Comparison of ENCODE assay signal across 1 cellular context in genomic region chr9:18981471-18982245, GRCh38.
TF ChIP-seq lines count a peak whose summit lies in the region.

No MANE protein-coding gene starts in this region.

TF ChIP-seq in GM23338, 12 proteins besides CTCF, POLR2A, EP300 and RAD21:
- no peak for TF ChIP-seq ZNF462 (CRISPR knock-in tag; IDR thresholded peaks at IDR 0.05)
- TF ChIP-seq ETS1 (IDR thresholded peaks at IDR 0.05), result no peak
- TF ChIP-seq EZH2 (IDR thresholded peaks at IDR 0.05; ENCODE audit: low read depth, unreplicated experiment), result no peak
- TF ChIP-seq ZNF331 (CRISPR knock-in tag; IDR thresholded peaks at IDR 0.05; ENCODE audit: low read depth), result no peak
- TF ChIP-seq ZNF114 (CRISPR knock-in tag; IDR thresholded peaks at IDR 0.05), result no peak
- no peak for TF ChIP-seq NANOG (IDR thresholded peaks at IDR 0.05; ENCODE audit: borderline replicate concordance)
- no peak for TF ChIP-seq POLR2AphosphoS5 (IDR thresholded peaks at IDR 0.05; ENCODE audit: low read depth)
- TF ChIP-seq EZH2phosphoT487 (IDR thresholded peaks at IDR 0.05; ENCODE audit: unreplicated experiment), result no peak
- no peak for TF ChIP-seq CREB1 (CRISPR knock-in tag; IDR thresholded peaks at IDR 0.05; ENCODE audit: low read depth)
- no peak for TF ChIP-seq JUNB (IDR thresholded peaks at IDR 0.05; ENCODE audit: unreplicated experiment)
- no peak for TF ChIP-seq STAT1 (IDR thresholded peaks at IDR 0.05; ENCODE audit: unreplicated experiment)
- TF ChIP-seq, protein P1, sequence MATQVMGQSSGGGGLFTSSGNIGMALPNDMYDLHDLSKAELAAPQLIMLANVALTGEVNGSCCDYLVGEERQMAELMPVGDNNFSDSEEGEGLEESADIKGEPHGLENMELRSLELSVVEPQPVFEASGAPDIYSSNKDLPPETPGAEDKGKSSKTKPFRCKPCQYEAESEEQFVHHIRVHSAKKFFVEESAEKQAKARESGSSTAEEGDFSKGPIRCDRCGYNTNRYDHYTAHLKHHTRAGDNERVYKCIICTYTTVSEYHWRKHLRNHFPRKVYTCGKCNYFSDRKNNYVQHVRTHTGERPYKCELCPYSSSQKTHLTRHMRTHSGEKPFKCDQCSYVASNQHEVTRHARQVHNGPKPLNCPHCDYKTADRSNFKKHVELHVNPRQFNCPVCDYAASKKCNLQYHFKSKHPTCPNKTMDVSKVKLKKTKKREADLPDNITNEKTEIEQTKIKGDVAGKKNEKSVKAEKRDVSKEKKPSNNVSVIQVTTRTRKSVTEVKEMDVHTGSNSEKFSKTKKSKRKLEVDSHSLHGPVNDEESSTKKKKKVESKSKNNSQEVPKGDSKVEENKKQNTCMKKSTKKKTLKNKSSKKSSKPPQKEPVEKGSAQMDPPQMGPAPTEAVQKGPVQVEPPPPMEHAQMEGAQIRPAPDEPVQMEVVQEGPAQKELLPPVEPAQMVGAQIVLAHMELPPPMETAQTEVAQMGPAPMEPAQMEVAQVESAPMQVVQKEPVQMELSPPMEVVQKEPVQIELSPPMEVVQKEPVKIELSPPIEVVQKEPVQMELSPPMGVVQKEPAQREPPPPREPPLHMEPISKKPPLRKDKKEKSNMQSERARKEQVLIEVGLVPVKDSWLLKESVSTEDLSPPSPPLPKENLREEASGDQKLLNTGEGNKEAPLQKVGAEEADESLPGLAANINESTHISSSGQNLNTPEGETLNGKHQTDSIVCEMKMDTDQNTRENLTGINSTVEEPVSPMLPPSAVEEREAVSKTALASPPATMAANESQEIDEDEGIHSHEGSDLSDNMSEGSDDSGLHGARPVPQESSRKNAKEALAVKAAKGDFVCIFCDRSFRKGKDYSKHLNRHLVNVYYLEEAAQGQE (IDR thresholded peaks at IDR 0.05; ENCODE audit: unreplicated experiment), result no peak
